11 cellular contexts compared by ENCODE assay signal in the genomic region with DNA sequence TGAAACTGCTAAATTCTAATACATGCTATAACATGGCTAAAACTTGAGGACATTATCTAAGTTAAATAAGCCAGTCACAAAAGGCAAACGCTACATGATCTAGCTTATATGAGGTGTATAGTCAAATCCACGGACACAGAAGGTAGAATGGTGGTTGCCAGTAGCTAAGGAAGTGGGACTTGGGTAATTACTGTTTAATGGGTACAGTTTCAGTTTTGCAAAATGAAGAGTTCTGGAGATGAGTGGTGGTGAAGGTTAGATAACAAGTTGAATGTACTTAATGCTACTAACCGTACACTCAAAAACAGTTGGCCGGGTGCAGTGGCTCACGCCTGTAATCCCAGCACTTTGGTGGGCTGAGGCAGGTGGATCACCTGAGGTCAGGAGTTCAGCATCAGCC.
"Had no signal": no experiment of that assay in that cellular context is flagged by ENCODE, and none has a peak within 500 bp of the region (broad histone marks: within the 10 kb centered on the region; RNA-seq: fewer than 3 reads in every experiment).

No MANE protein-coding gene starts in this region.

- H3K9me3 Mint-ChIP-seq: dendritic cell treated with granulocyte-macrophage colony-stimulating factor and Interleukin-4, amounts not matched to agents 40 ng/mL and 50 ng/mL, for 4 days; effector memory CD8-positive, alpha-beta T cell; natural killer cell treated with Interleukin-12 subunit alpha and Interleukin-12 subunit beta and Interleukin-15 and Interleukin-18, amount 100 ng/mL, for 72 hours; stimulated activated naive B cell treated with anti-CD40 and anti-IgM and Interleukin-4, amounts not matched to agents 10 μg/mL and 1 μg/mL and 100 μg/mL, for 72 hours; type B pancreatic cell; WTC11 had no signal

- H3K4me3 Mint-ChIP-seq: dendritic cell treated with granulocyte-macrophage colony-stimulating factor and Interleukin-4, amounts not matched to agents 40 ng/mL and 50 ng/mL, for 4 days; effector memory CD8-positive, alpha-beta T cell; stimulated activated naive B cell treated with anti-CD40 and anti-IgM and Interleukin-4, amounts not matched to agents 10 μg/mL and 1 μg/mL and 100 μg/mL, for 72 hours; WTC11 had no signal

- H3K27me3 Mint-ChIP-seq: effector memory CD8-positive, alpha-beta T cell; type B pancreatic cell had no signal

- ATAC-seq: effector memory CD8-positive, alpha-beta T cell; heart left ventricle; stimulated activated naive B cell treated with anti-CD40 and anti-IgM and Interleukin-4, amounts not matched to agents 10 μg/mL and 1 μg/mL and 100 μg/mL, for 72 hours; WTC11 had no signal

- DNase-seq: activated CD8-positive, alpha-beta memory T cell treated with anti-CD3 and anti-CD28 coated beads, Interleukin-2, amount 50 U/mL, for 48 hours; activated effector memory CD4-positive, alpha-beta T cell treated with anti-CD3 and anti-CD28 coated beads, Interleukin-2, amount 50 U/mL, for 16 hours; effector memory CD8-positive, alpha-beta T cell; heart left ventricle; stimulated activated CD4-positive, alpha-beta T cell treated with anti-CD3 and anti-CD28 coated beads, Interleukin-2, amount 100 ng/mL, for 24 hours; stimulated activated naive B cell treated with anti-CD40 and anti-IgM and Interleukin-4, amounts not matched to agents 10 μg/mL and 1 μg/mL and 100 μg/mL, for 72 hours had no signal

- H3K27ac ChIP-seq: ascending aorta, heart left ventricle had no signal

- H3K4me1 ChIP-seq: ascending aorta had no signal

- H3K27me3 ChIP-seq: ascending aorta had no signal

- H3K4me3 ChIP-seq: ascending aorta, heart left ventricle had no signal

- H3K36me3 ChIP-seq: ascending aorta, heart left ventricle had no signal

- H3K27ac Mint-ChIP-seq: dendritic cell treated with granulocyte-macrophage colony-stimulating factor and Interleukin-4, amounts not matched to agents 40 ng/mL and 50 ng/mL, for 4 days; effector memory CD8-positive, alpha-beta T cell; natural killer cell treated with Interleukin-12 subunit alpha and Interleukin-12 subunit beta and Interleukin-15 and Interleukin-18, amount 100 ng/mL, for 72 hours; stimulated activated naive B cell treated with anti-CD40 and anti-IgM and Interleukin-4, amounts not matched to agents 10 μg/mL and 1 μg/mL and 100 μg/mL, for 72 hours; type B pancreatic cell had no signal

- H3K9me3 ChIP-seq: ascending aorta, heart left ventricle had no signal
